ENCODE assay signal across 1 cellular context in the genomic region with DNA sequence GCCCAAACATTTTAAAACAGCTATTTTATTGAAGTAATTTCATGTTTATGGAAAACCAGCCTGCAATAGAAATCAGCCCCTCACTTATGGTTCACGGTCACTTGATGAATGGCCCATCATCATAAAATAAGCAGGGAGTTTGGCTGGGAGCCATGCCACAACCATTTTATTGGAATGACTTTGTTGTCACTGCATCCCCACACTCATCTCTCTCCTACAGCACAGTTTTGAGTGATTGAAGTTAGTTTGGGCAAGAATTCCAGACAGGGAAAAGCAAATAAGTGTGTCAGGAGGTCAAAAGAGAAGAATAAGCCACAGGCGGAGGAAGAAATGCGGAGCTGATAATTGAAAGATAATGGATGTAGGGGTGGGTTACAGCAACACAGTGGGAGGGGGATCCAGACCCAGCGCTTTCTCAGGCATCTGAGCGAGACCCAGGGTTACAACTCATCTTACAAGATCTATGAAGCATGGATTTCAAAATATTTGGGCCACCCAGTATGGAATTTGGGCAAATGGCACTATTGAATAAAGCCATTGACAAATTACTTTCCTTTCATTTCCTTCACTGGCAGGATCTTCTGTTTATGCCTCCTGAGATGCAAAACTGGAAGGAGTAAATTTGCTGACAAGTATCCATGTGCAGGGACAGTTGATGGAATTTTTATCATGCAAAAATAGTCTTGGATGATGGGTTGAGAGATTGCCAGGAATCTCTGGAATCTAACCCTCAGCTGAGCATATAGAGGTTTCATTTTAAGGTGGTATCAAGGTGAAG.
TF ChIP-seq lines count a peak whose summit lies in the region.

No MANE protein-coding gene starts in this region.

TF ChIP-seq in HEK293, 187 proteins besides CTCF, POLR2A, EP300 and RAD21 (continued from another document and continues in another):
- TF ChIP-seq, protein P1, sequence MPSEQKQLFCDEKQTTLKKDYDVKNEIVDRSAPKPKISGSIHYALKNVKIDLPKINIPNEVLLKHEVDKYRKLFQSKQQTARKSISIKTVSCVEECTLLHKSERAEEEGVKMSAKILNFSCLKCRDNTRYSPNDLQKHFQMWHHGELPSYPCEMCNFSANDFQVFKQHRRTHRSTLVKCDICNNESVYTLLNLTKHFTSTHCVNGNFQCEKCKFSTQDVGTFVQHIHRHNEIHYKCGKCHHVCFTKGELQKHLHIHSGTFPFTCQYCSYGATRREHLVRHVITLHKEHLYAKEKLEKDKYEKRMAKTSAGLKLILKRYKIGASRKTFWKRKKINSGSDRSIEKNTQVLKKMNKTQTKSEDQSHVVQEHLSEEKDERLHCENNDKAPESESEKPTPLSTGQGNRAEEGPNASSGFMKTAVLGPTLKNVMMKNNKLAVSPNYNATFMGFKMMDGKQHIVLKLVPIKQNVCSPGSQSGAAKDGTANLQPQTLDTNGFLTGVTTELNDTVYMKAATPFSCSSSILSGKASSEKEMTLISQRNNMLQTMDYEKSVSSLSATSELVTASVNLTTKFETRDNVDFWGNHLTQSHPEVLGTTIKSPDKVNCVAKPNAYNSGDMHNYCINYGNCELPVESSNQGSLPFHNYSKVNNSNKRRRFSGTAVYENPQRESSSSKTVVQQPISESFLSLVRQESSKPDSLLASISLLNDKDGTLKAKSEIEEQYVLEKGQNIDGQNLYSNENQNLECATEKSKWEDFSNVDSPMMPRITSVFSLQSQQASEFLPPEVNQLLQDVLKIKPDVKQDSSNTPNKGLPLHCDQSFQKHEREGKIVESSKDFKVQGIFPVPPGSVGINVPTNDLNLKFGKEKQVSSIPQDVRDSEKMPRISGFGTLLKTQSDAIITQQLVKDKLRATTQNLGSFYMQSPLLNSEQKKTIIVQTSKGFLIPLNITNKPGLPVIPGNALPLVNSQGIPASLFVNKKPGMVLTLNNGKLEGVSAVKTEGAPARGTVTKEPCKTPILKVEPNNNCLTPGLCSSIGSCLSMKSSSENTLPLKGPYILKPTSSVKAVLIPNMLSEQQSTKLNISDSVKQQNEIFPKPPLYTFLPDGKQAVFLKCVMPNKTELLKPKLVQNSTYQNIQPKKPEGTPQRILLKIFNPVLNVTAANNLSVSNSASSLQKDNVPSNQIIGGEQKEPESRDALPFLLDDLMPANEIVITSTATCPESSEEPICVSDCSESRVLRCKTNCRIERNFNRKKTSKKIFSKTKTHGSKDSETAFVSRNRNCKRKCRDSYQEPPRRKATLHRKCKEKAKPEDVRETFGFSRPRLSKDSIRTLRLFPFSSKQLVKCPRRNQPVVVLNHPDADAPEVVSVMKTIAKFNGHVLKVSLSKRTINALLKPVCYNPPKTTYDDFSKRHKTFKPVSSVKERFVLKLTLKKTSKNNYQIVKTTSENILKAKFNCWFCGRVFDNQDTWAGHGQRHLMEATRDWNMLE (tag by site-specific recombination; conservative IDR thresholded peaks at IDR 0.05; ENCODE audit: low read depth), result no peak
- TF ChIP-seq ZNF473 (tag by site-specific recombination; IDR thresholded peaks at IDR 0.05) (no peak), ZNF148 (tag by site-specific recombination; IDR thresholded peaks at IDR 0.05; ENCODE audit: borderline replicate concordance) (no peak), ZNF792 (tag by site-specific recombination; IDR thresholded peaks at IDR 0.05) (no peak), KLF1 (tag by site-specific recombination; IDR thresholded peaks at IDR 0.05) (no peak), IKZF3 (tag by site-specific recombination; IDR thresholded peaks at IDR 0.05) (no peak), ZFHX2 (tag by site-specific recombination; conservative IDR thresholded peaks at IDR 0.05) (peak; percentile 90), ZNF664 (tag by site-specific recombination; IDR thresholded peaks at IDR 0.05) (no peak), TCF7L2 (IDR thresholded peaks at IDR 0.05; ENCODE audit: borderline replicate concordance, low read depth, low read length) (peak; percentile 65; the same call in 1 of the 2 replicates), ZNF670 (tag by site-specific recombination; IDR thresholded peaks at IDR 0.05; ENCODE audit: low read depth) (no peak), ZNF423 (tag by site-specific recombination; IDR thresholded peaks at IDR 0.05) (no peak), ZNF585B (tag by site-specific recombination; IDR thresholded peaks at IDR 0.05) (no peak), ZNF548 (tag by site-specific recombination; IDR thresholded peaks at IDR 0.05) (no peak), HIC1 (tag by site-specific recombination; IDR thresholded peaks at IDR 0.05) (no peak), OVOL3 (tag by site-specific recombination; IDR thresholded peaks at IDR 0.05) (0 out of 2 replicates have a peak, but pooled peaks have one; percentile 33), ZNF610 (tag by site-specific recombination; IDR thresholded peaks at IDR 0.05; ENCODE audit: borderline replicate concordance) (no peak), KLF10 (tag by site-specific recombination; IDR thresholded peaks at IDR 0.05) (peak; percentile 49; the same call in 1 of the 2 replicates), ZNF555 (tag by site-specific recombination; conservative IDR thresholded peaks at IDR 0.05) (no peak), ZNF223 (tag by site-specific recombination; IDR thresholded peaks at IDR 0.05) (no peak), ZNF138 (tag by site-specific recombination; IDR thresholded peaks at IDR 0.05; ENCODE audit: borderline replicate concordance) (no peak), ZFP3 (tag by site-specific recombination; IDR thresholded peaks at IDR 0.05; ENCODE audit: low read depth) (no peak), MZF1 (tag by site-specific recombination; IDR thresholded peaks at IDR 0.05; ENCODE audit: borderline replicate concordance) (peak; percentile 98), ZNF701 (tag by site-specific recombination; IDR thresholded peaks at IDR 0.05) (no peak), TRIM28 (IDR thresholded peaks at IDR 0.05; ENCODE audit: borderline replicate concordance, low read length) (no peak), ZNF311 (tag by site-specific recombination; IDR thresholded peaks at IDR 0.05; ENCODE audit: borderline replicate concordance) (no peak), ZNF776 (tag by site-specific recombination; IDR thresholded peaks at IDR 0.05; ENCODE audit: borderline replicate concordance) (no peak), PRDM1 (tag by site-specific recombination; IDR thresholded peaks at IDR 0.05) (no peak), ZNF513 (tag by site-specific recombination; IDR thresholded peaks at IDR 0.05) (peak; percentile 81)
- TF ChIP-seq, protein P2, sequence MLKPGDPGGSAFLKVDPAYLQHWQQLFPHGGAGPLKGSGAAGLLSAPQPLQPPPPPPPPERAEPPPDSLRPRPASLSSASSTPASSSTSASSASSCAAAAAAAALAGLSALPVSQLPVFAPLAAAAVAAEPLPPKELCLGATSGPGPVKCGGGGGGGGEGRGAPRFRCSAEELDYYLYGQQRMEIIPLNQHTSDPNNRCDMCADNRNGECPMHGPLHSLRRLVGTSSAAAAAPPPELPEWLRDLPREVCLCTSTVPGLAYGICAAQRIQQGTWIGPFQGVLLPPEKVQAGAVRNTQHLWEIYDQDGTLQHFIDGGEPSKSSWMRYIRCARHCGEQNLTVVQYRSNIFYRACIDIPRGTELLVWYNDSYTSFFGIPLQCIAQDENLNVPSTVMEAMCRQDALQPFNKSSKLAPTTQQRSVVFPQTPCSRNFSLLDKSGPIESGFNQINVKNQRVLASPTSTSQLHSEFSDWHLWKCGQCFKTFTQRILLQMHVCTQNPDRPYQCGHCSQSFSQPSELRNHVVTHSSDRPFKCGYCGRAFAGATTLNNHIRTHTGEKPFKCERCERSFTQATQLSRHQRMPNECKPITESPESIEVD (tag by site-specific recombination; IDR thresholded peaks at IDR 0.05), result peak; percentile 89
- TF ChIP-seq, protein P3, sequence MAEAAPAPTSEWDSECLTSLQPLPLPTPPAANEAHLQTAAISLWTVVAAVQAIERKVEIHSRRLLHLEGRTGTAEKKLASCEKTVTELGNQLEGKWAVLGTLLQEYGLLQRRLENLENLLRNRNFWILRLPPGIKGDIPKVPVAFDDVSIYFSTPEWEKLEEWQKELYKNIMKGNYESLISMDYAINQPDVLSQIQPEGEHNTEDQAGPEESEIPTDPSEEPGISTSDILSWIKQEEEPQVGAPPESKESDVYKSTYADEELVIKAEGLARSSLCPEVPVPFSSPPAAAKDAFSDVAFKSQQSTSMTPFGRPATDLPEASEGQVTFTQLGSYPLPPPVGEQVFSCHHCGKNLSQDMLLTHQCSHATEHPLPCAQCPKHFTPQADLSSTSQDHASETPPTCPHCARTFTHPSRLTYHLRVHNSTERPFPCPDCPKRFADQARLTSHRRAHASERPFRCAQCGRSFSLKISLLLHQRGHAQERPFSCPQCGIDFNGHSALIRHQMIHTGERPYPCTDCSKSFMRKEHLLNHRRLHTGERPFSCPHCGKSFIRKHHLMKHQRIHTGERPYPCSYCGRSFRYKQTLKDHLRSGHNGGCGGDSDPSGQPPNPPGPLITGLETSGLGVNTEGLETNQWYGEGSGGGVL (tag by site-specific recombination; IDR thresholded peaks at IDR 0.05), result no peak
- TF ChIP-seq, protein P4, sequence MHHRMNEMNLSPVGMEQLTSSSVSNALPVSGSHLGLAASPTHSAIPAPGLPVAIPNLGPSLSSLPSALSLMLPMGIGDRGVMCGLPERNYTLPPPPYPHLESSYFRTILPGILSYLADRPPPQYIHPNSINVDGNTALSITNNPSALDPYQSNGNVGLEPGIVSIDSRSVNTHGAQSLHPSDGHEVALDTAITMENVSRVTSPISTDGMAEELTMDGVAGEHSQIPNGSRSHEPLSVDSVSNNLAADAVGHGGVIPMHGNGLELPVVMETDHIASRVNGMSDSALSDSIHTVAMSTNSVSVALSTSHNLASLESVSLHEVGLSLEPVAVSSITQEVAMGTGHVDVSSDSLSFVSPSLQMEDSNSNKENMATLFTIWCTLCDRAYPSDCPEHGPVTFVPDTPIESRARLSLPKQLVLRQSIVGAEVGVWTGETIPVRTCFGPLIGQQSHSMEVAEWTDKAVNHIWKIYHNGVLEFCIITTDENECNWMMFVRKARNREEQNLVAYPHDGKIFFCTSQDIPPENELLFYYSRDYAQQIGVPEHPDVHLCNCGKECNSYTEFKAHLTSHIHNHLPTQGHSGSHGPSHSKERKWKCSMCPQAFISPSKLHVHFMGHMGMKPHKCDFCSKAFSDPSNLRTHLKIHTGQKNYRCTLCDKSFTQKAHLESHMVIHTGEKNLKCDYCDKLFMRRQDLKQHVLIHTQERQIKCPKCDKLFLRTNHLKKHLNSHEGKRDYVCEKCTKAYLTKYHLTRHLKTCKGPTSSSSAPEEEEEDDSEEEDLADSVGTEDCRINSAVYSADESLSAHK (tag by site-specific recombination; IDR thresholded peaks at IDR 0.05), result peak; percentile 77
- TF ChIP-seq, protein P5, sequence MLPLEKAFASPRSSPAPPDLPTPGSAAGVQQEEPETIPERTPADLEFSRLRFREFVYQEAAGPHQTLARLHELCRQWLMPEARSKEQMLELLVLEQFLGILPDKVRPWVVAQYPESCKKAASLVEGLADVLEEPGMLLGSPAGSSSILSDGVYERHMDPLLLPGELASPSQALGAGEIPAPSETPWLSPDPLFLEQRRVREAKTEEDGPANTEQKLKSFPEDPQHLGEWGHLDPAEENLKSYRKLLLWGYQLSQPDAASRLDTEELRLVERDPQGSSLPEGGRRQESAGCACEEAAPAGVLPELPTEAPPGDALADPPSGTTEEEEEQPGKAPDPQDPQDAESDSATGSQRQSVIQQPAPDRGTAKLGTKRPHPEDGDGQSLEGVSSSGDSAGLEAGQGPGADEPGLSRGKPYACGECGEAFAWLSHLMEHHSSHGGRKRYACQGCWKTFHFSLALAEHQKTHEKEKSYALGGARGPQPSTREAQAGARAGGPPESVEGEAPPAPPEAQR (tag by site-specific recombination; IDR thresholded peaks at IDR 0.05), result no peak
